In genomic region chr13:79481685-79482052, GRCh38 we compare ENCODE assay signal across 1 cellular context.
TF ChIP-seq lines count a peak whose summit lies in the region.

No MANE protein-coding gene starts in this region.

TF ChIP-seq in HepG2, 621 proteins besides CTCF, POLR2A, EP300 and RAD21 (continued from another document):
- TF ChIP-seq, protein P1, sequence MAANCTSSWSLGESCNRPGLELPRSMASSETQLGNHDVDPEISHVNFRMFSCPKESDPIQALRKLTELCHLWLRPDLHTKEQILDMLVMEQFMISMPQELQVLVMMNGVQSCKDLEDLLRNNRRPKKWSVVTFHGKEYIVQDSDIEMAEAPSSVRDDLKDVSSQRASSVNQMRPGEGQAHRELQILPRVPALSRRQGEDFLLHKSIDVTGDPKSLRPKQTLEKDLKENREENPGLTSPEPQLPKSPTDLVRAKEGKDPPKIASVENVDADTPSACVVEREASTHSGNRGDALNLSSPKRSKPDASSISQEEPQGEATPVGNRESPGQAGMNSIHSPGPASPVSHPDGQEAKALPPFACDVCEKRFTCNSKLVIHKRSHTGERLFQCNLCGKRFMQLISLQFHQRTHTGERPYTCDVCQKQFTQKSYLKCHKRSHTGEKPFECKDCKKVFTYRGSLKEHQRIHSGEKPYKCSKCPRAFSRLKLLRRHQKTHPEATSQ (CRISPR knock-in tag; IDR thresholded peaks at IDR 0.05; ENCODE audit: borderline replicate concordance) = no peak
- TF ChIP-seq TOPORS (CRISPR knock-in tag; IDR thresholded peaks at IDR 0.05) (no peak), ZEB1 (IDR thresholded peaks at IDR 0.05; ENCODE audit: insufficient replicate concordance, low read depth) (peak; percentile 35), CHCHD3 (CRISPR knock-in tag; IDR thresholded peaks at IDR 0.05) (no peak), ATAD3A (CRISPR knock-in tag; IDR thresholded peaks at IDR 0.05) (no peak), PATZ1 (CRISPR knock-in tag; IDR thresholded peaks at IDR 0.05) (no peak), CHD2 (IDR thresholded peaks at IDR 0.05; ENCODE audit: low read depth, low read length) (no peak), ZNF639 (CRISPR knock-in tag; conservative IDR thresholded peaks at IDR 0.05) (no peak), GMEB2 (CRISPR knock-in tag; IDR thresholded peaks at IDR 0.05; ENCODE audit: low read depth) (no peak), CBX1 (IDR thresholded peaks at IDR 0.05; ENCODE audit: low read depth) (no peak), ZNF773 (CRISPR knock-in tag; IDR thresholded peaks at IDR 0.05; ENCODE audit: borderline replicate concordance) (no peak), NFATC3 (CRISPR knock-in tag; IDR thresholded peaks at IDR 0.05) (no peak), ZNF543 (CRISPR knock-in tag; IDR thresholded peaks at IDR 0.05) (no peak), DPF2 (CRISPR knock-in tag; IDR thresholded peaks at IDR 0.05; ENCODE audit: borderline replicate concordance, low read depth) (no peak), KAT8 (CRISPR knock-in tag; IDR thresholded peaks at IDR 0.05) (no peak), ARNTL (CRISPR knock-in tag; IDR thresholded peaks at IDR 0.05) (0 out of 2 replicates have a peak, but pooled peaks have one; percentile 2), SP2 (CRISPR knock-in tag; IDR thresholded peaks at IDR 0.05) (no peak), ZNF205 (CRISPR knock-in tag; IDR thresholded peaks at IDR 0.05) (no peak), AGO1 (IDR thresholded peaks at IDR 0.05; ENCODE audit: low read depth, low read length, poor library complexity, severe bottlenecking) (no peak)
- TF ChIP-seq, protein P2, sequence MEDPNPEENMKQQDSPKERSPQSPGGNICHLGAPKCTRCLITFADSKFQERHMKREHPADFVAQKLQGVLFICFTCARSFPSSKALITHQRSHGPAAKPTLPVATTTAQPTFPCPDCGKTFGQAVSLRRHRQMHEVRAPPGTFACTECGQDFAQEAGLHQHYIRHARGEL (CRISPR knock-in tag; IDR thresholded peaks at IDR 0.05) = no peak
- TF ChIP-seq, protein P3, sequence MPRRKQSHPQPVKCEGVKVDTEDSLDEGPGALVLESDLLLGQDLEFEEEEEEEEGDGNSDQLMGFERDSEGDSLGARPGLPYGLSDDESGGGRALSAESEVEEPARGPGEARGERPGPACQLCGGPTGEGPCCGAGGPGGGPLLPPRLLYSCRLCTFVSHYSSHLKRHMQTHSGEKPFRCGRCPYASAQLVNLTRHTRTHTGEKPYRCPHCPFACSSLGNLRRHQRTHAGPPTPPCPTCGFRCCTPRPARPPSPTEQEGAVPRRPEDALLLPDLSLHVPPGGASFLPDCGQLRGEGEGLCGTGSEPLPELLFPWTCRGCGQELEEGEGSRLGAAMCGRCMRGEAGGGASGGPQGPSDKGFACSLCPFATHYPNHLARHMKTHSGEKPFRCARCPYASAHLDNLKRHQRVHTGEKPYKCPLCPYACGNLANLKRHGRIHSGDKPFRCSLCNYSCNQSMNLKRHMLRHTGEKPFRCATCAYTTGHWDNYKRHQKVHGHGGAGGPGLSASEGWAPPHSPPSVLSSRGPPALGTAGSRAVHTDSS (CRISPR knock-in tag; conservative IDR thresholded peaks at IDR 0.05) = no peak
